In the genomic region with DNA sequence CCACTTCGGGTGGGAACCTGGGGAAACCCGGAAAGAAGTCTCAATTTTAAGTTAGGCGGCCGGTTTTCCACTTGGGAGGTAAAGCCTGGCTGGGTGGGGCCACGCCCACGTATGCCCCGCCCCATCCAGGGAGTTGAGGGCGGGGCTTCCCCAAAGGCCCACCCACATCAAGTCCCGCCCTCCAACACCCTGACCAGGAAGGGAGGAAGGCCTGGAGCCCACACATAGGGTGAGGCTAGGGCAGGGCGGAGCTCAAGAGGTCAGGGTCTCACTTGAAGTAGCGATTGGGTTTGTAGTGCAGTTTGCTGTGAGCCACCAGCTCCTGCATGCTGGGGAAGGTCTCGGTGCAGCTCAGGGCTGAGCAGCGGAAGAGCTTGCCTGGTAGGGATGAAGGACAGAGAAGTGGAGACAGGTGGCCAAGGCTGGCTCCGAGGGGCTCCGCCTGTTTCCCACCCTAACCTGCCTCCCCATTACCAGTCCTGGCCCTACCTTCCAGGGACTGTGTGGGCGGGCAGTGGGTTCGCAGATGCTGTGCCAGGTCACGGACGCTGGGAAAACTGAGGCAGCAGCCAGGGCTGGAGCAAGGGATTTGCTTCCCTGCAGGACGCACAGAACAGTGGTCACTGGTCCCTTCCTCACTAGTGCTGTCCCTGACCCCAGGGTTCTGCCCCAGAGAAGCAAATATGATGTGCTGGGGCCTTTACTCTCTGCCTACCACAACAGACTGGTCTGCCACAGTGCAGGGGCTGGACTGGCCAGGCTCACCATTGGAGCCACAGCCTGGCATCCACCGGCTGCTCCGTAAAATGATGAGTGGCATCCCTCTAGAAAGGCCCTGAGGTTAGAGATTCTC, we compare ENCODE assay signal across 1 cellular context.
TF ChIP-seq lines count a peak whose summit lies in the region.

No MANE protein-coding gene starts in this region.

TF ChIP-seq in K562, 482 proteins besides CTCF, POLR2A, EP300 and RAD21 (continued from another document):
- TF ChIP-seq, protein P1, sequence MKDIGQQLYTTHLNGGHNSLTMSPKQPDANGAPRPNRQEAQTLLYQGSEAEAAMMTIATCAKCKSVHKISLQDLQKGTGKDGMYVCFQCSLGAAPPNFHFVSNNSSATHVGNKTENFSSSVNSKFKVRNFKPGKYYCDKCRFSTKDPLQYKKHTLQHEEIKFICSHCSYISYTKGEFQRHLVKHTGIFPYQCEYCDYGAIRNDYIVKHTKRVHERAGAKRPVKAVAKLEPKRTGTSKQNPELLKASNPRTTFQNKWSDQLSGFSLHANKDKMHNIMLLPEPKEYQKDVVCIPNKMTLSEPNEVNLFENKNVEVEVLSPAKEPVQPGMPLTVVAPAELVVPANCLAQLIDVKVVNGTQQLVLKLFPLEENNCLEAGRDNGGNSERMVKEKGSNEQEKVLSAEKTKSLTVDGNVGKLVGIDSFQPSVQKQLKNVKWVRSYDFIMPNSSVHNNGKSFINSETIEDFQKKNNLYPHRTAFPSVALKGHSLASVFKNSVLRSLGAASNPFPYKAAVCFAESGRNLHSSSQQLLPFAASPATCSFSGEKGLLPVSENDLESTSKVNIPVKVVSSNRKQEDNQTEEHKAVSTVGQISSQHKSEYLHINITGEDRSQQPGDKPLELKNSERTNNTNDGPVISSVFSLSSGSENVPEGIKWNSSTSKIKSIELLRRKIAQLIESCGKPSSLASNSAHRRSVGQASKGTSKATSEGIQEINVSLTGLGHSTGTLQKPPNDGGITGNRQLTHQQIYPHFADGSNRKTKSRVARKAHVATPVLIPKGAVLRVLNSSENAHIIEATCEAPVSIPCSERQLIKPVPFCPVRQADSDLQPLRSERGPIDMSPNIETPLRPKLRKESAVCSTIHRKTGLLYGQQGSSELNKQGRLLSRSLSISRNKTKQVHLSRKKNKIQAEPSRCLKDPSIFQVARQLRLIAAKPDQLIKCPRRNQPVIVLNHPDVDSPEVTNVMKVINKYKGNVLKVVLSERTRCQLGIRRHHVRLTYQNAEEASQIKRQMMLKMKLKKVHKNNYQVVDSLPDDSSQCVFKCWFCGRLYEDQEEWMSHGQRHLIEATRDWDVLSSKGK (CRISPR knock-in tag; IDR thresholded peaks at IDR 0.05) = no peak
- TF ChIP-seq ETS2 (tag; IDR thresholded peaks at IDR 0.05; ENCODE audit: borderline replicate concordance, poor library complexity, severe bottlenecking) (no peak), NR2C2 (CRISPR knock-in tag; IDR thresholded peaks at IDR 0.05) (no peak), NR2C2 (tag; IDR thresholded peaks at IDR 0.05) (0 out of 2 replicates have a peak, but pooled peaks have one; percentile 19), ZNF584 (CRISPR knock-in tag; IDR thresholded peaks at IDR 0.05; ENCODE audit: low read depth) (no peak), NBN (IDR thresholded peaks at IDR 0.05; ENCODE audit: low read depth) (no peak), POU5F1 (IDR thresholded peaks at IDR 0.05; ENCODE audit: borderline replicate concordance, low read depth, low read length, partially characterized antibody) (no peak), HDAC6 (IDR thresholded peaks at IDR 0.05; ENCODE audit: low read depth, low read length) (no peak), EGR1 (conservative IDR thresholded peaks at IDR 0.05) (peak; percentile 93), WHSC1 (IDR thresholded peaks at IDR 0.05; ENCODE audit: low read length) (no peak), ZNF431 (CRISPR knock-in tag; IDR thresholded peaks at IDR 0.05) (no peak), ZNF764 (CRISPR knock-in tag; IDR thresholded peaks at IDR 0.05; ENCODE audit: low read depth) (no peak), CBX5 (IDR thresholded peaks at IDR 0.05; ENCODE audit: borderline replicate concordance, low read depth) (peak; percentile 43; the same call in 1 of the 2 replicates), ZNF707 (CRISPR knock-in tag; conservative IDR thresholded peaks at IDR 0.05) (no peak), KLF13 (tag; IDR thresholded peaks at IDR 0.05; ENCODE audit: borderline replicate concordance, low read depth) (peak; percentile 92), TEAD1 (CRISPR knock-in tag; IDR thresholded peaks at IDR 0.05) (no peak), HNRNPUL1 (IDR thresholded peaks at IDR 0.05; ENCODE audit: low read length) (no peak), CREB1 (IDR thresholded peaks at IDR 0.05) (no peak), CREB1 (CRISPR knock-in tag; IDR thresholded peaks at IDR 0.05) (no peak), SMAD1 (IDR thresholded peaks at IDR 0.05; ENCODE audit: low read depth, low read length, partially characterized antibody) (no peak), CHD2 (IDR thresholded peaks at IDR 0.05; ENCODE audit: low read depth, low read length) (no peak), HNRNPLL (IDR thresholded peaks at IDR 0.05; ENCODE audit: low read depth, low read length, poor library complexity, severe bottlenecking) (no peak), C11orf30 (IDR thresholded peaks at IDR 0.05; ENCODE audit: low read depth) (no peak)
- TF ChIP-seq, protein P2, sequence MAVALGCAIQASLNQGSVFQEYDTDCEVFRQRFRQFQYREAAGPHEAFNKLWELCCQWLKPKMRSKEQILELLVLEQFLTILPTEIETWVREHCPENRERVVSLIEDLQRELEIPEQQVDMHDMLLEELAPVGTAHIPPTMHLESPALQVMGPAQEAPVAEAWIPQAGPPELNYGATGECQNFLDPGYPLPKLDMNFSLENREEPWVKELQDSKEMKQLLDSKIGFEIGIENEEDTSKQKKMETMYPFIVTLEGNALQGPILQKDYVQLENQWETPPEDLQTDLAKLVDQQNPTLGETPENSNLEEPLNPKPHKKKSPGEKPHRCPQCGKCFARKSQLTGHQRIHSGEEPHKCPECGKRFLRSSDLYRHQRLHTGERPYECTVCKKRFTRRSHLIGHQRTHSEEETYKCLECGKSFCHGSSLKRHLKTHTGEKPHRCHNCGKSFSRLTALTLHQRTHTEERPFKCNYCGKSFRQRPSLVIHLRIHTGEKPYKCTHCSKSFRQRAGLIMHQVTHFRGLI (CRISPR knock-in tag; IDR thresholded peaks at IDR 0.05) = no peak
- TF ChIP-seq, protein P3, sequence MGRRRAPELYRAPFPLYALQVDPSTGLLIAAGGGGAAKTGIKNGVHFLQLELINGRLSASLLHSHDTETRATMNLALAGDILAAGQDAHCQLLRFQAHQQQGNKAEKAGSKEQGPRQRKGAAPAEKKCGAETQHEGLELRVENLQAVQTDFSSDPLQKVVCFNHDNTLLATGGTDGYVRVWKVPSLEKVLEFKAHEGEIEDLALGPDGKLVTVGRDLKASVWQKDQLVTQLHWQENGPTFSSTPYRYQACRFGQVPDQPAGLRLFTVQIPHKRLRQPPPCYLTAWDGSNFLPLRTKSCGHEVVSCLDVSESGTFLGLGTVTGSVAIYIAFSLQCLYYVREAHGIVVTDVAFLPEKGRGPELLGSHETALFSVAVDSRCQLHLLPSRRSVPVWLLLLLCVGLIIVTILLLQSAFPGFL (CRISPR knock-in tag; IDR thresholded peaks at IDR 0.05) = no peak
- TF ChIP-seq, protein P4, sequence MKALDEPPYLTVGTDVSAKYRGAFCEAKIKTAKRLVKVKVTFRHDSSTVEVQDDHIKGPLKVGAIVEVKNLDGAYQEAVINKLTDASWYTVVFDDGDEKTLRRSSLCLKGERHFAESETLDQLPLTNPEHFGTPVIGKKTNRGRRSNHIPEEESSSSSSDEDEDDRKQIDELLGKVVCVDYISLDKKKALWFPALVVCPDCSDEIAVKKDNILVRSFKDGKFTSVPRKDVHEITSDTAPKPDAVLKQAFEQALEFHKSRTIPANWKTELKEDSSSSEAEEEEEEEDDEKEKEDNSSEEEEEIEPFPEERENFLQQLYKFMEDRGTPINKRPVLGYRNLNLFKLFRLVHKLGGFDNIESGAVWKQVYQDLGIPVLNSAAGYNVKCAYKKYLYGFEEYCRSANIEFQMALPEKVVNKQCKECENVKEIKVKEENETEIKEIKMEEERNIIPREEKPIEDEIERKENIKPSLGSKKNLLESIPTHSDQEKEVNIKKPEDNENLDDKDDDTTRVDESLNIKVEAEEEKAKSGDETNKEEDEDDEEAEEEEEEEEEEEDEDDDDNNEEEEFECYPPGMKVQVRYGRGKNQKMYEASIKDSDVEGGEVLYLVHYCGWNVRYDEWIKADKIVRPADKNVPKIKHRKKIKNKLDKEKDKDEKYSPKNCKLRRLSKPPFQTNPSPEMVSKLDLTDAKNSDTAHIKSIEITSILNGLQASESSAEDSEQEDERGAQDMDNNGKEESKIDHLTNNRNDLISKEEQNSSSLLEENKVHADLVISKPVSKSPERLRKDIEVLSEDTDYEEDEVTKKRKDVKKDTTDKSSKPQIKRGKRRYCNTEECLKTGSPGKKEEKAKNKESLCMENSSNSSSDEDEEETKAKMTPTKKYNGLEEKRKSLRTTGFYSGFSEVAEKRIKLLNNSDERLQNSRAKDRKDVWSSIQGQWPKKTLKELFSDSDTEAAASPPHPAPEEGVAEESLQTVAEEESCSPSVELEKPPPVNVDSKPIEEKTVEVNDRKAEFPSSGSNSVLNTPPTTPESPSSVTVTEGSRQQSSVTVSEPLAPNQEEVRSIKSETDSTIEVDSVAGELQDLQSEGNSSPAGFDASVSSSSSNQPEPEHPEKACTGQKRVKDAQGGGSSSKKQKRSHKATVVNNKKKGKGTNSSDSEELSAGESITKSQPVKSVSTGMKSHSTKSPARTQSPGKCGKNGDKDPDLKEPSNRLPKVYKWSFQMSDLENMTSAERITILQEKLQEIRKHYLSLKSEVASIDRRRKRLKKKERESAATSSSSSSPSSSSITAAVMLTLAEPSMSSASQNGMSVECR (CRISPR knock-in tag; IDR thresholded peaks at IDR 0.05) = no peak
- TF ChIP-seq, protein P5, sequence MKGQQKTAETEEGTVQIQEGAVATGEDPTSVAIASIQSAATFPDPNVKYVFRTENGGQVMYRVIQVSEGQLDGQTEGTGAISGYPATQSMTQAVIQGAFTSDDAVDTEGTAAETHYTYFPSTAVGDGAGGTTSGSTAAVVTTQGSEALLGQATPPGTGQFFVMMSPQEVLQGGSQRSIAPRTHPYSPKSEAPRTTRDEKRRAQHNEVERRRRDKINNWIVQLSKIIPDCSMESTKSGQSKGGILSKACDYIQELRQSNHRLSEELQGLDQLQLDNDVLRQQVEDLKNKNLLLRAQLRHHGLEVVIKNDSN (CRISPR knock-in tag; IDR thresholded peaks at IDR 0.05) = no peak
- TF ChIP-seq, protein P6, sequence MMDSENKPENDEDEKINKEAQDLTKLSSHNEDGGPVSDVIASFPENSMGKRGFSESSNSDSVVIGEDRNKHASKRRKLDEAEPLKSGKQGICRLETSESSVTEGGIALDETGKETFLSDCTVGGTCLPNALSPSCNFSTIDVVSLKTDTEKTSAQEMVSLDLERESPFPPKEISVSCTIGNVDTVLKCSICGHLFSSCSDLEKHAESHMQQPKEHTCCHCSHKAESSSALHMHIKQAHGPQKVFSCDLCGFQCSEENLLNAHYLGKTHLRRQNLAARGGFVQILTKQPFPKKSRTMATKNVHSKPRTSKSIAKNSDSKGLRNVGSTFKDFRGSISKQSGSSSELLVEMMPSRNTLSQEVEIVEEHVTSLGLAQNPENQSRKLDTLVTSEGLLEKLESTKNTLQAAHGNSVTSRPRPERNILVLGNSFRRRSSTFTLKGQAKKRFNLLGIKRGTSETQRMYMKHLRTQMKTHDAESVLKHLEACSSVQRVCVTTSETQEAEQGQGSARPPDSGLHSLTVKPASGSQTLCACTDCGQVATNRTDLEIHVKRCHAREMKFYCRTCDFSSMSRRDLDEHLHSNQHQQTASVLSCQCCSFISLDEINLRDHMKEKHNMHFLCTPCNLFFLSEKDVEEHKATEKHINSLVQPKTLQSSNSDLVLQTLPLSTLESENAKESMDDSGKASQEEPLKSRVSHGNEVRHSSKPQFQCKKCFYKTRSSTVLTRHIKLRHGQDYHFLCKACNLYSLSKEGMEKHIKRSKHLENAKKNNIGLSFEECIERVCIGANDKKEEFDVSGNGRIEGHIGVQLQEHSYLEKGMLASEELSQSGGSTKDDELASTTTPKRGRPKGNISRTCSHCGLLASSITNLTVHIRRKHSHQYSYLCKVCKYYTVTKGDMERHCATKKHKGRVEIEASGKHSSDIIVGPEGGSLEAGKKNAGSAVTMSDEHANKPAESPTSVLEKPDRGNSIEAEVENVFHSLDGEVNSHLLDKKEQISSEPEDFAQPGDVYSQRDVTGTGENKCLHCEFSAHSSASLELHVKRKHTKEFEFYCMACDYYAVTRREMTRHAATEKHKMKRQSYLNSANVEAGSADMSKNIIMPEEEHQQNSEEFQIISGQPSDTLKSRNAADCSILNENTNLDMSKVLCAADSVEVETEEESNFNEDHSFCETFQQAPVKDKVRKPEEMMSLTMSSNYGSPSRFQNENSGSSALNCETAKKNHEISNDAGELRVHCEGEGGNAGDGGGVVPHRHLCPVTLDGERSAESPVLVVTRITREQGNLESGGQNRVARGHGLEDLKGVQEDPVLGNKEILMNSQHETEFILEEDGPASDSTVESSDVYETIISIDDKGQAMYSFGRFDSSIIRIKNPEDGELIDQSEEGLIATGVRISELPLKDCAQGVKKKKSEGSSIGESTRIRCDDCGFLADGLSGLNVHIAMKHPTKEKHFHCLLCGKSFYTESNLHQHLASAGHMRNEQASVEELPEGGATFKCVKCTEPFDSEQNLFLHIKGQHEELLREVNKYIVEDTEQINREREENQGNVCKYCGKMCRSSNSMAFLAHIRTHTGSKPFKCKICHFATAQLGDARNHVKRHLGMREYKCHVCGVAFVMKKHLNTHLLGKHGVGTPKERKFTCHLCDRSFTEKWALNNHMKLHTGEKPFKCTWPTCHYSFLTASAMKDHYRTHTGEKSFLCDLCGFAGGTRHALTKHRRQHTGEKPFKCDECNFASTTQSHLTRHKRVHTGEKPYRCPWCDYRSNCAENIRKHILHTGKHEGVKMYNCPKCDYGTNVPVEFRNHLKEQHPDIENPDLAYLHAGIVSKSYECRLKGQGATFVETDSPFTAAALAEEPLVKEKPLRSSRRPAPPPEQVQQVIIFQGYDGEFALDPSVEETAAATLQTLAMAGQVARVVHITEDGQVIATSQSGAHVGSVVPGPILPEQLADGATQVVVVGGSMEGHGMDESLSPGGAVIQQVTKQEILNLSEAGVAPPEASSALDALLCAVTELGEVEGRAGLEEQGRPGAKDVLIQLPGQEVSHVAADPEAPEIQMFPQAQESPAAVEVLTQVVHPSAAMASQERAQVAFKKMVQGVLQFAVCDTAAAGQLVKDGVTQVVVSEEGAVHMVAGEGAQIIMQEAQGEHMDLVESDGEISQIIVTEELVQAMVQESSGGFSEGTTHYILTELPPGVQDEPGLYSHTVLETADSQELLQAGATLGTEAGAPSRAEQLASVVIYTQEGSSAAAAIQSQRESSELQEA (IDR thresholded peaks at IDR 0.05; ENCODE audit: low read depth) = no peak
- TF ChIP-seq, protein P7, sequence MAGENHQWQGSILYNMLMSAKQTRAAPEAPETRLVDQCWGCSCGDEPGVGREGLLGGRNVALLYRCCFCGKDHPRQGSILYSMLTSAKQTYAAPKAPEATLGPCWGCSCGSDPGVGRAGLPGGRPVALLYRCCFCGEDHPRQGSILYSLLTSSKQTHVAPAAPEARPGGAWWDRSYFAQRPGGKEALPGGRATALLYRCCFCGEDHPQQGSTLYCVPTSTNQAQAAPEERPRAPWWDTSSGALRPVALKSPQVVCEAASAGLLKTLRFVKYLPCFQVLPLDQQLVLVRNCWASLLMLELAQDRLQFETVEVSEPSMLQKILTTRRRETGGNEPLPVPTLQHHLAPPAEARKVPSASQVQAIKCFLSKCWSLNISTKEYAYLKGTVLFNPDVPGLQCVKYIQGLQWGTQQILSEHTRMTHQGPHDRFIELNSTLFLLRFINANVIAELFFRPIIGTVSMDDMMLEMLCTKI (IDR thresholded peaks at IDR 0.05; ENCODE audit: partially characterized antibody) = no peak
- TF ChIP-seq, protein P8, sequence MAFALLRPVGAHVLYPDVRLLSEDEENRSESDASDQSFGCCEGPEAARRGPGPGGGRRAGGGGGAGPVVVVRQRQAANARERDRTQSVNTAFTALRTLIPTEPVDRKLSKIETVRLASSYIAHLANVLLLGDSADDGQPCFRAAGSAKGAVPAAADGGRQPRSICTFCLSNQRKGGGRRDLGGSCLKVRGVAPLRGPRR (CRISPR knock-in tag; IDR thresholded peaks at IDR 0.05) = no peak
